8 cellular contexts compared by ENCODE assay signal in genomic region chr3:39180183-39180545, GRCh38. TPM values are rescaled to one million over a fixed set of nuclear protein-coding genes. Genes with fewer than 3 reads are reported as not detected.
DNase-seq lines count a peak whose midpoint lies in the region; ATAC-seq lines count a peak whose summit lies in the region.

No MANE protein-coding gene starts in this region.

- H3K9ac ChIP-seq in iPS-18a (ENCODE audit: low read length): no peak overlapping the region

- no peak overlapping the region for H3K27ac ChIP-seq in iPS-18a (ENCODE audit: low read length)

- peak; percentile 49 to 63 for ATAC-seq in activated T-cell treated with anti-CD3 and anti-CD28 coated beads, Interleukin-2, amount 50 U/mL, for 72 hours (replicated peaks in 1 of 2)

- peak overlapping the region; percentile 13 for H3K27ac Mint-ChIP-seq in activated T-cell treated with anti-CD3 and anti-CD28 coated beads, Interleukin-2, amount 50 U/mL, for 72 hours
- H3K27ac Mint-ChIP-seq in stimulated activated naive CD8-positive, alpha-beta T cell treated with anti-CD3 and anti-CD28 coated beads, Interleukin-15, Interleukin-2, amounts not matched to agents 100 ng/mL and 50 ng/mL, for 24 hours: peak overlapping the region; percentile 83

- peak overlapping the region; percentile 55 for H3K4me3 ChIP-seq in iPS-18a (ENCODE audit: low read length)

- peaks cover 17% of the 10 kb centered on the region for H3K27me3 ChIP-seq in iPS-18a (ENCODE audit: control insufficient read depth, insufficient read depth, low read length)

- H3K36me3 Mint-ChIP-seq in activated T-cell treated with anti-CD3 and anti-CD28 coated beads, Interleukin-2, amount 50 U/mL, for 72 hours (ENCODE audit: insufficient read depth in 2 of 2): peaks cover 0 to 4% of the 10 kb centered on the region in 2 donors
- no peaks in the 10 kb centered on the region for H3K36me3 Mint-ChIP-seq in stimulated activated naive CD8-positive, alpha-beta T cell treated with anti-CD3 and anti-CD28 coated beads, Interleukin-15, Interleukin-2, amounts not matched to agents 100 ng/mL and 50 ng/mL, for 24 hours (ENCODE audit: low read depth)

- no peaks in the 10 kb centered on the region for H3K9me3 Mint-ChIP-seq in activated T-cell treated with anti-CD3 and anti-CD28 coated beads, Interleukin-2, amount 50 U/mL, for 72 hours
- H3K9me3 Mint-ChIP-seq in stimulated activated naive CD8-positive, alpha-beta T cell treated with anti-CD3 and anti-CD28 coated beads, Interleukin-15, Interleukin-2, amounts not matched to agents 100 ng/mL and 50 ng/mL, for 24 hours: no peaks in the 10 kb centered on the region

- H3K4me1 ChIP-seq in iPS-18a (ENCODE audit: control insufficient read depth, low read depth, low read length): peaks cover 15% of the 10 kb centered on the region

- no peaks in the 10 kb centered on the region for H3K27me3 Mint-ChIP-seq in activated T-cell treated with anti-CD3 and anti-CD28 coated beads, Interleukin-2, amount 50 U/mL, for 72 hours (ENCODE audit: low read depth)
- no peaks in the 10 kb centered on the region for H3K27me3 Mint-ChIP-seq in stimulated activated naive CD8-positive, alpha-beta T cell treated with anti-CD3 and anti-CD28 coated beads, Interleukin-15, Interleukin-2, amounts not matched to agents 100 ng/mL and 50 ng/mL, for 24 hours

- peak overlapping the region; percentile 86 to 88 for H3K4me3 Mint-ChIP-seq in activated T-cell treated with anti-CD3 and anti-CD28 coated beads, Interleukin-2, amount 50 U/mL, for 72 hours
- peak overlapping the region; percentile 86 for H3K4me3 Mint-ChIP-seq in stimulated activated naive CD8-positive, alpha-beta T cell treated with anti-CD3 and anti-CD28 coated beads, Interleukin-15, Interleukin-2, amounts not matched to agents 100 ng/mL and 50 ng/mL, for 24 hours

- no peaks in the 10 kb centered on the region for H3K36me3 ChIP-seq in iPS-18a (ENCODE audit: control insufficient read depth, low read depth, low read length)

- DNase-seq in DMS53 (lab: John Stamatoyannopoulos, UW): peak; percentile 23
- DNase-seq in DMS53 treated with DMSO at 0.1 percent for 48 hours (lab: John Stamatoyannopoulos, UW; ENCODE audit: unreplicated experiment): no peak
- DNase-seq in activated T-cell treated with anti-CD3 and anti-CD28 coated beads, Interleukin-2, amount 50 U/mL, for 72 hours: peak; percentile 36 to 44
- DNase-seq in mucosa of gallbladder (ENCODE audit: low spot score): no peak
- DNase-seq in AG08395 (ENCODE audit: low spot score): no peak
- no peak for DNase-seq in stimulated activated naive CD4-positive, alpha-beta T cell (lab: John Stamatoyannopoulos, UW)

- peaks cover 64% of the 10 kb centered on the region for H3K4me1 Mint-ChIP-seq in activated T-cell treated with anti-CD3 and anti-CD28 coated beads, Interleukin-2, amount 50 U/mL, for 72 hours (ENCODE audit: low read depth)
- peaks cover 53% of the 10 kb centered on the region for H3K4me1 Mint-ChIP-seq in stimulated activated naive CD8-positive, alpha-beta T cell treated with anti-CD3 and anti-CD28 coated beads, Interleukin-15, Interleukin-2, amounts not matched to agents 100 ng/mL and 50 ng/mL, for 24 hours (ENCODE audit: low read depth)

- H3K9me3 ChIP-seq in iPS-18a (ENCODE audit: control insufficient read depth, low read depth, low read length): no peaks in the 10 kb centered on the region

RNA-seq across cellular contexts. Expression of gene XIRP1, which starts 12.2 kb away (rescaled TPM):
- total RNA-seq in activated T-cell treated with anti-CD3 and anti-CD28 coated beads, Interleukin-2, amount 50 U/mL, for 72 hours: under 1 TPM; 0.09 to 0.10 TPM
- total RNA-seq in mucosa of gallbladder: 0.09 TPM

RNA-seq across cellular contexts. Expression of gene CSRNP1, which starts 26.8 kb away (rescaled TPM):
- total RNA-seq in activated T-cell treated with anti-CD3 and anti-CD28 coated beads, Interleukin-2, amount 50 U/mL, for 72 hours: 10 to 100 TPM; 68.7 to 81.3 TPM
- total RNA-seq in mucosa of gallbladder: 21.7 TPM

Comparison
In these comparisons a context has a peak if more than half of its experiments do, and no peak if none do; other contexts are left out.
1. DNase-seq: peak in DMS53 (single experiment) and activated T-cell treated with anti-CD3 and anti-CD28 coated beads, Interleukin-2, amount 50 U/mL, for 72 hours (2 of 2); none in DMS53 treated with DMSO at 0.1 percent for 48 hours (single experiment), mucosa of gallbladder (single experiment), AG08395 (single experiment) and stimulated activated naive CD4-positive, alpha-beta T cell (0 of 6).